In the genomic region with DNA sequence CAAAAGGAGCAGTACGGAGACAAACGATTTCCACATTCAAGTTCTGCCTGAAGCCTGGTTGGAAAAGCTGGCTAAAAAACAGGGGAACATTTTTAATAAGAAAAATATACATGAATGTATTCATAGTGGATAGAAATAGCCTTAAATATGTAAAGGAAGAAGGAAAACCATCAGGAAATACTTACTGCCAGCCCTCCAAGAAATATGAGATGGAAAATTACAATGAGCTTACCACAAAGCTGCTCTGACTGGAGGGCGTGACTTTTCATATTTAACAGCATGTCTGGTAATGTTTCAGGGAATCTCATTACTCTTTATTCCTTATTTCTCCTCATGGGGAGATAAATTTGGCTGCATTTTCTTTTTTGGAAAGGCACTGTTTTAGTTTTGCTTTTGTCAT, we compare ENCODE assay signal across 1 cellular context.
TF ChIP-seq lines count a peak whose summit lies in the region.

No MANE protein-coding gene starts in this region.

TF ChIP-seq in H1, 55 proteins besides CTCF, POLR2A, EP300 and RAD21:
- no peak for TF ChIP-seq KDM1A (IDR thresholded peaks at IDR 0.05; ENCODE audit: borderline replicate concordance, low read length)
- TF ChIP-seq SUZ12 (IDR thresholded peaks at IDR 0.05; ENCODE audit: low read length): no peak
- no peak for TF ChIP-seq TBP (IDR thresholded peaks at IDR 0.05; ENCODE audit: low read depth, low read length)
- no peak for TF ChIP-seq ZNF274 (IDR thresholded peaks at IDR 0.05; ENCODE audit: borderline replicate concordance, extremely low read depth, low read length)
- TF ChIP-seq MAFK (IDR thresholded peaks at IDR 0.05; ENCODE audit: low read depth, low read length): no peak
- TF ChIP-seq, protein P1, sequence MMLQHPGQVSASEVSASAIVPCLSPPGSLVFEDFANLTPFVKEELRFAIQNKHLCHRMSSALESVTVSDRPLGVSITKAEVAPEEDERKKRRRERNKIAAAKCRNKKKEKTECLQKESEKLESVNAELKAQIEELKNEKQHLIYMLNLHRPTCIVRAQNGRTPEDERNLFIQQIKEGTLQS (IDR thresholded peaks at IDR 0.05; ENCODE audit: insufficient read depth, low read depth, low read length): no peak
- no peak for TF ChIP-seq SP2 (IDR thresholded peaks at IDR 0.05; ENCODE audit: low read length)
- no peak for TF ChIP-seq NRF1 (IDR thresholded peaks at IDR 0.05; ENCODE audit: low read depth, low read length)
- no peak for TF ChIP-seq RNF2 (IDR thresholded peaks at IDR 0.05; ENCODE audit: borderline replicate concordance, low read depth, low read length, missing control alignments, poor library complexity, severe bottlenecking)
- no peak for TF ChIP-seq GTF2F1 (IDR thresholded peaks at IDR 0.05; ENCODE audit: borderline replicate concordance, low read depth, low read length)
TF ChIP-seq in H1: peak in this region for 0.
